13 cellular contexts compared by ENCODE assay signal in genomic region chr11:102256251-102256650, GRCh38.
DNase-seq lines count a peak whose midpoint lies in the region; ATAC-seq and TF ChIP-seq lines count a peak whose summit lies in the region.
"Had no signal": no experiment of that assay in that cellular context is flagged by ENCODE, and none has a peak within 500 bp of the region (broad histone marks: within the 10 kb centered on the region; RNA-seq: fewer than 3 reads in every experiment).

No MANE protein-coding gene starts in this region.

- intact Hi-C loops in mammary epithelial cell (cut with micrococcal nuclease): no loop called here
- intact Hi-C loops in body of pancreas (cut with DNase I): no loop called here

- H3K4me1 ChIP-seq in mammary epithelial cell (ENCODE audit: insufficient read depth, low read length): peaks cover 53% of the 10 kb centered on the region
- peaks cover 9% of the 10 kb centered on the region for H3K4me1 ChIP-seq in body of pancreas
- no peaks in the 10 kb centered on the region for H3K4me1 ChIP-seq in gastroesophageal sphincter
- H3K4me1 ChIP-seq: heart left ventricle had no signal

- no peak for TF ChIP-seq EP300 in gastroesophageal sphincter (IDR thresholded peaks at IDR 0.05)

- no peaks in the 10 kb centered on the region for H3K27me3 ChIP-seq in mammary epithelial cell (ENCODE audit: insufficient read depth, low read length)
- no peaks in the 10 kb centered on the region for H3K27me3 ChIP-seq in body of pancreas
- no peaks in the 10 kb centered on the region for H3K27me3 ChIP-seq in gastroesophageal sphincter
- H3K27me3 ChIP-seq: heart left ventricle had no signal

- ATAC-seq in GM19397 (IDR thresholded peaks at IDR 0.05; ENCODE audit: unreplicated experiment) (no peak), body of pancreas (no peak), gastroesophageal sphincter (no peak)
- ATAC-seq: activated CD8-positive, alpha-beta T cell treated with anti-CD3 and anti-CD28 coated beads for 36 hours; heart left ventricle had no signal

- H3K4me3 ChIP-seq in mammary epithelial cell (replicated peaks in 1 of 3; ENCODE audit: insufficient read depth in 1 of 3, low read depth in 2 of 3, low read length in 3 of 3) (no peak overlapping the region), body of pancreas (no peak overlapping the region), gastroesophageal sphincter (no peak overlapping the region)
- H3K4me3 ChIP-seq: coronary artery, heart left ventricle had no signal

- H3K9ac ChIP-seq in mammary epithelial cell (ENCODE audit: insufficient read depth, low read length): no peak overlapping the region

- BruUV-seq in mammary epithelial cell (replicated peaks; lab: Mats Ljungman, UMichigan): no TSS peak

- H3K9me3 ChIP-seq in mammary epithelial cell (replicated peaks; ENCODE audit: insufficient read depth, low read length): no peaks in the 10 kb centered on the region
- H3K9me3 ChIP-seq in body of pancreas: no peaks in the 10 kb centered on the region
- H3K9me3 ChIP-seq in gastroesophageal sphincter: no peaks in the 10 kb centered on the region
- H3K9me3 ChIP-seq: heart left ventricle had no signal

- peak overlapping the region; percentile 15 for H3K4me2 ChIP-seq in mammary epithelial cell (ENCODE audit: insufficient read depth, low read depth, low read length)

- 3% methylated on average over 4 of the region's 4 CpGs for WGBS in mammary epithelial cell (ENCODE audit: low coverage, missing lambda C conversion rate)
- WGBS in body of pancreas, 2 donors: 94 to 96% methylated on average over 4 of the region's 4 CpGs
- WGBS in gastroesophageal sphincter (ENCODE audit: low coverage in 1 of 2), 2 donors: 90 to 100% methylated on average over 1 to 3 of the region's 4 CpGs

- H3K27ac ChIP-seq in mammary epithelial cell (ENCODE audit: insufficient read depth, low read depth, low read length) (peak overlapping the region; percentile 75), body of pancreas (no peak overlapping the region), gastroesophageal sphincter (no peak overlapping the region)
- H3K27ac ChIP-seq: coronary artery, heart left ventricle had no signal

- TF ChIP-seq CTCF in mammary epithelial cell (conservative IDR thresholded peaks at IDR 0.05 in 1 of 2, IDR thresholded peaks at IDR 0.05 in 1 of 2; ENCODE audit: extremely low read depth in 1 of 2, insufficient read depth in 1 of 2, low read depth in 1 of 2, low read length in 2 of 2): no peak
- TF ChIP-seq CTCF in body of pancreas (IDR thresholded peaks at IDR 0.05): no peak
- TF ChIP-seq CTCF in gastroesophageal sphincter (IDR thresholded peaks at IDR 0.05): no peak

- CTCF ChIA-PET in mammary epithelial cell (lab: Charles Lee; ENCODE audit: low non-redundant PET): interaction anchor here (0.6 to 1.1 kb wide), 2 partner anchors 12 to 255 kb away, joined by 5 to 7 read pairs; no protein-coding TSS in a partner anchor

- H3K79me2 ChIP-seq in mammary epithelial cell (ENCODE audit: insufficient read depth, low read length): no peaks in the 10 kb centered on the region

- H2AFZ ChIP-seq in mammary epithelial cell (ENCODE audit: low read depth, low read length): peak overlapping the region; percentile 60

- DNase-seq in EH (ENCODE audit: low read depth): peak; percentile 85
- peak; percentile 83 for DNase-seq in M059J (ENCODE audit: low read depth)
- DNase-seq in mammary epithelial cell: peak; percentile 98
- DNase-seq in kidney tubule cell (ENCODE audit: low spot score): peak; percentile 59
- DNase-seq in cerebellar cortex (ENCODE audit: low spot score): no peak
- DNase-seq in body of pancreas: no peak
- DNase-seq: activated CD8-positive, alpha-beta T cell treated with anti-CD3 and anti-CD28 coated beads for 36 hours; AML-193; heart left ventricle; NCI-H2171 had no signal

- dilution Hi-C loops in mammary epithelial cell (cut with HindIII; ENCODE audit: low sequenced_read_pairs): no loop called here

- no peaks in the 10 kb centered on the region for H4K20me1 ChIP-seq in mammary epithelial cell (ENCODE audit: insufficient read depth, low read length)

- in situ Hi-C loops in mammary epithelial cell (cut with MboI; ENCODE audit: low sequenced_read_pairs in 2 of 2): no loop called here

- TF ChIP-seq POLR2A in body of pancreas (IDR thresholded peaks at IDR 0.05): no peak
- no peak for TF ChIP-seq POLR2A in gastroesophageal sphincter (IDR thresholded peaks at IDR 0.05)

- no peaks in the 10 kb centered on the region for H3K36me3 ChIP-seq in mammary epithelial cell (ENCODE audit: insufficient read depth, low read length)
- H3K36me3 ChIP-seq in body of pancreas (replicated peaks in 1 of 2; ENCODE audit: insufficient read depth in 1 of 2, low read depth in 2 of 2): no peaks in the 10 kb centered on the region
- H3K36me3 ChIP-seq in gastroesophageal sphincter: no peaks in the 10 kb centered on the region
- H3K36me3 ChIP-seq: heart left ventricle had no signal

Comparison
In these comparisons a context has a peak if more than half of its experiments do, and no peak if none do; other contexts are left out.
1. DNase-seq: peak in EH (single experiment), M059J (single experiment), mammary epithelial cell (single experiment) and kidney tubule cell (single experiment); none in cerebellar cortex (single experiment) and body of pancreas (0 of 4).